25 cellular contexts compared by ENCODE assay signal in the genomic region with DNA sequence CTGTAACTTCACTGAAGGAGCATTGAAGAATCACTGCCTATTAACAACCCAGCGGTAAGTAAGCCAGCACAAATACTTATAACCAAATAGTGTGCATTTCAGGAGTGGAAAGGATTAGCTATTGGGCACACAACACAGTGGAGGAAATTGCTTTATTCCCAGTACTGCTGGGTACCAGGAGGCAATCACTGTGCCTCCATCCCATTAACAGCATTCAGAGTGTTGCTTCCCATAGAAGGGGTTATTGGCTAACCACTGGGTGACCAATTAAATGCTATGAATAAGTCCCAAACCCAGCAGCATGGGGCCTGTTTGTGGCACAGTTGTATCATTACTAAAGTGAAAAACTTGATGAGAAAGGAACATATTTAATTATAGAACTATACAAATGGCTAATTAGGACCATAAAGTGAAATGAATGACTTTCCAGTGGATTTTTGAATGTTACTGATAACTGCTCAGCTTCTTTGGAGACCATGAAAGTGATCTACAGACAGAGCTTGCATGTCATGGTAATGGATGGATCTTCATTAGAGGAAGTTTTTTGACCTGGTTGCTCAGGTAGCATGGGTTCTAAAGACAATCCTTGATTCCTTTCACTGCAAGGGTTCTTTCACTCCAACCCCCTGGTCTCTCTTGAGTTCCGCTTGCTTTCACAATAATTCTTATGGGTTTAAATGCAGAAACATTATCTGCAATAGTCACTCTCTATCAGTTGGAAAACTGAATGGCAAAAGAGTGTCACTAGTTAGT.
DNase-seq lines count a peak whose midpoint lies in the region; TF ChIP-seq lines count a peak whose summit lies in the region.
"Had no signal": no experiment of that assay in that cellular context is flagged by ENCODE, and none has a peak within 500 bp of the region (broad histone marks: within the 10 kb centered on the region; RNA-seq: fewer than 3 reads in every experiment).

No MANE protein-coding gene starts in this region.

- no peaks in the 10 kb centered on the region for H3K9me2 ChIP-seq in PC-9 (ENCODE audit: insufficient read depth)

- no peak overlapping the region for H2AFZ ChIP-seq in PC-9
- H2AFZ ChIP-seq: GM23248 had no signal

- intact Hi-C loops in PC-9 (cut with micrococcal nuclease; ENCODE audit: unreplicated experiment), result no loop called here

- H3K27ac ChIP-seq in HUES48 (ENCODE audit: low read depth, low read length) (peak overlapping the region; percentile 90), iPS-18a (ENCODE audit: low read length) (peak overlapping the region; percentile 2), suprapubic skin (no peak overlapping the region), PC-9 (no peak overlapping the region)
- H3K27ac ChIP-seq: GM23248, HL-60, SJSA1 had no signal

- no peak for TF ChIP-seq EP300 in suprapubic skin (IDR thresholded peaks at IDR 0.05)

- CTCF ChIA-PET in PC-9 (lab: Charles Lee), result no interaction called here

- H3K4me2 ChIP-seq in PC-9, result no peak overlapping the region

- no peak for TF ChIP-seq POLR2A in suprapubic skin (IDR thresholded peaks at IDR 0.05)

- peaks cover 10% of the 10 kb centered on the region for H3K9me3 ChIP-seq in HUES48 (ENCODE audit: control insufficient read depth, insufficient read depth, low read length)
- H3K9me3 ChIP-seq in iPS-18a (ENCODE audit: control insufficient read depth, low read depth, low read length), result peaks cover 3% of the 10 kb centered on the region
- H3K9me3 ChIP-seq in suprapubic skin, result no peaks in the 10 kb centered on the region
- no peaks in the 10 kb centered on the region for H3K9me3 ChIP-seq in PC-9 (ENCODE audit: insufficient read depth, low read depth)
- H3K9me3 ChIP-seq: SJSA1 had no signal

- BruUV-seq in PC-9 (replicated peaks; lab: Mats Ljungman, UMichigan), result no TSS peak

- H3K27me3 ChIP-seq in HUES48 (ENCODE audit: control insufficient read depth, insufficient read depth, low read length) (no peaks in the 10 kb centered on the region), iPS-18a (ENCODE audit: control insufficient read depth, insufficient read depth, low read length) (no peaks in the 10 kb centered on the region), suprapubic skin (no peaks in the 10 kb centered on the region), PC-9 (ENCODE audit: insufficient read depth, low read depth) (no peaks in the 10 kb centered on the region)
- H3K27me3 ChIP-seq: SJSA1 had no signal

- H3F3A ChIP-seq in PC-9 (ENCODE audit: insufficient read depth, low read depth), result no peaks in the 10 kb centered on the region; the same call in 1 of the 2 replicates

- H3K9ac ChIP-seq in HUES48 (ENCODE audit: low read depth, low read length), result no peak overlapping the region
- H3K9ac ChIP-seq in iPS-18a (ENCODE audit: low read length), result no peak overlapping the region
- H3K9ac ChIP-seq: GM23248 had no signal

- in situ Hi-C loops in astrocyte of the spinal cord (cut with HindIII; ENCODE audit: low sequenced_read_pairs), result no loop called here

- DNase-seq in astrocyte of the spinal cord (ENCODE audit: low read depth, low spot score), result peak; percentile 16
- DNase-seq in NCI-H446 (lab: John Stamatoyannopoulos, UW), result no peak
- DNase-seq in suprapubic skin (ENCODE audit: low spot score in 2 of 2), result no peak
- DNase-seq in activated CD4-positive, alpha-beta T cell treated with anti-CD3 and anti-CD28 coated beads, Interleukin-2, amount 50 U/mL, for 48 hours, result no peak
- no peak for DNase-seq in PC-9
- DNase-seq: Calu3; GM23248; HCEC 1CT; Kasumi-1; MV-4-11; NCI-H1105; NCI-H1436 treated with DMSO at 0.1 percent for 48 hours; NCI-H1930; NCI-H2107; NCI-H446 treated with DMSO at 0.1 percent for 48 hours; NCI-H526; NCI-H82; NK-92 treated with Interleukin-12 subunit alpha and Interleukin-12 subunit beta, amount 100 ng/mL, for 24 hours; Right ventricle myocardium superior; RPMI8226 had no signal

- H3K4me3 ChIP-seq in HUES48 (ENCODE audit: low read depth, low read length), result peak overlapping the region; percentile 73
- H3K4me3 ChIP-seq in astrocyte of the spinal cord (ENCODE audit: low read depth, low read length), result no peak overlapping the region
- H3K4me3 ChIP-seq in iPS-18a (ENCODE audit: low read length), result peak overlapping the region; percentile 38
- no peak overlapping the region for H3K4me3 ChIP-seq in suprapubic skin
- H3K4me3 ChIP-seq in PC-9, result no peak overlapping the region
- H3K4me3 ChIP-seq: GM23248, K562, SJSA1 had no signal

- WGBS in suprapubic skin, result 88% methylated on average over 2 of the region's 2 CpGs

- POLR2A ChIA-PET in PC-9 (lab: Charles Lee; ENCODE audit: unreplicated experiment), result no interaction called here

- no peaks in the 10 kb centered on the region for H3K79me2 ChIP-seq in PC-9 (ENCODE audit: low read depth)

- no peaks in the 10 kb centered on the region for H4K20me1 ChIP-seq in PC-9 (ENCODE audit: insufficient read depth)

- TF ChIP-seq CTCF in astrocyte of the spinal cord (IDR thresholded peaks at IDR 0.05; ENCODE audit: low read depth, low read length) (no peak), suprapubic skin (IDR thresholded peaks at IDR 0.05) (no peak), PC-9 (conservative IDR thresholded peaks at IDR 0.05) (no peak)

- H3K4me1 ChIP-seq in HUES48 (ENCODE audit: control insufficient read depth, insufficient read depth, low read length) (peaks cover 36% of the 10 kb centered on the region), iPS-18a (ENCODE audit: control insufficient read depth, low read depth, low read length) (peaks cover 38% of the 10 kb centered on the region), suprapubic skin (no peaks in the 10 kb centered on the region), PC-9 (replicated peaks; ENCODE audit: insufficient read depth) (0 out of 2 replicates have a peak, but pooled peaks cover 2% of the 10 kb centered on the region)
- H3K4me1 ChIP-seq: SJSA1 had no signal

- H3K36me3 ChIP-seq in HUES48 (ENCODE audit: control insufficient read depth, insufficient read depth, low read length) (peaks cover 6% of the 10 kb centered on the region; the same call in 1 of the 2 replicates), iPS-18a (ENCODE audit: control insufficient read depth, low read depth, low read length) (no peaks in the 10 kb centered on the region), suprapubic skin (no peaks in the 10 kb centered on the region), PC-9 (ENCODE audit: low read depth) (no peaks in the 10 kb centered on the region)
- H3K36me3 ChIP-seq: SJSA1 had no signal

Comparison
In these comparisons a context has a peak if more than half of its experiments do, and no peak if none do; other contexts are left out.
1. H3K27ac ChIP-seq: peak in HUES48 (single experiment) and iPS-18a (single experiment); none in suprapubic skin (single experiment) and PC-9 (single experiment).
2. H3K4me3 ChIP-seq: peak in HUES48 (single experiment) and iPS-18a (single experiment); none in astrocyte of the spinal cord (single experiment), suprapubic skin (single experiment) and PC-9 (single experiment).